In the genomic region with DNA sequence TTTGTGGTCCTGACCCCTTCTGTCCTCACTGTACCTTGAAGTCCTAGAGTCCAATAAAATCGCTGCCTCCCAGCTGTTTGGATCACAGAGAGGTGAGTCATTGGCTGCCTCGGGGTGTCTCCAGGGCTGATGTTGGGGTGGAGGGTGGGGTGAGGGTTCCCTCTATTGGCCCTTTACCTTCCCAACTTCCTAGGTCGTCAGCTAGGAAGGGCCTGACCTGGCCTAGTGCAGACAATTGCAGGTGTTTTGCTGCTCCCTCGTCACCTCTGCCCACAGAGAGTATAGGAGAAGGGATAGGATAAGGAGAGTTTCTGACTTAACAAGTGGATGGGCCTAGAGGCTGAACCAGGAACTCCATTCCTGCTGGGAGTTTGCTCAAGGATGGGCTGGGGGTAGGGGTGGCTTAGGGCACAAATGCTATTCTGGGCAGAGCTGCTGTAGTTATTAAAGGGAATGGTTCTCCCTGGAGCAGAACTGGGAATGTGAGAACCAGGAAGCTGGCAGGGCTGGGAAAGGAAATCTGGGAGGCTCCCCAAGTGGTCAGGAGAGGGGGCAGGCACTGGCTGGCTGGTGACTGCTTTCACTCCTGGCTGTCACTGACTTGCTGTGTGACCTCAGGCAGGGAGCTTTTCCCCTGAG, we compare ENCODE assay signal across 8 cellular contexts. TPM values are rescaled to one million over a fixed set of nuclear protein-coding genes. Genes with fewer than 3 reads are reported as not detected.
DNase-seq lines count a peak whose midpoint lies in the region; ATAC-seq, FAIRE-seq and TF ChIP-seq lines count a peak whose summit lies in the region.

No MANE protein-coding gene starts in this region.

- H3K9me3 Mint-ChIP-seq in CD8-positive, alpha-beta T cell: no peaks in the 10 kb centered on the region
- H3K9me3 Mint-ChIP-seq in HFFc6: no peaks in the 10 kb centered on the region
- H3K9me3 Mint-ChIP-seq in activated T-helper 1 cell treated with anti-CD3 and anti-CD28 coated beads, Interleukin-12 subunit alpha, Interleukin-12 subunit beta, Interleukin-2, Interleukin-4 antibody, amounts not matched to agents 30 ng/mL and 10 ng/mL and 1 ng/mL, durations not matched to agents 14 hours and 24 hours and 36 hours: no peaks in the 10 kb centered on the region

- peak in 1 of 7 experiments; percentile 42 for DNase-seq in CD8-positive, alpha-beta T cell
- DNase-seq in HFFc6 (peak; percentile 65), heart right ventricle (peak; percentile 41 to 60), sigmoid colon (no peak), RCC 7860 (ENCODE audit: low spot score) (no peak)
- no peak for DNase-seq in activated T-helper 1 cell treated with anti-CD3 and anti-CD28 coated beads, Interleukin-12 subunit alpha, Interleukin-12 subunit beta, Interleukin-2, Interleukin-4 antibody, amounts not matched to agents 30 ng/mL and 10 ng/mL and 1 ng/mL, durations not matched to agents 14 hours and 24 hours and 36 hours (ENCODE audit: low spot score)

- H3K4me3 ChIP-seq in CD8-positive, alpha-beta T cell (ENCODE audit: low read depth, low read length): no peak overlapping the region
- H3K4me3 ChIP-seq in heart right ventricle (peak overlapping the region; percentile 58 to 91 (median 79)), sigmoid colon (peak overlapping the region in 2 of 4 donors; percentile 88 to 94)

- TF ChIP-seq CTCF in CD8-positive, alpha-beta T cell (IDR thresholded peaks at IDR 0.05): no peak
- TF ChIP-seq CTCF in HFFc6 (IDR thresholded peaks at IDR 0.05): peak; percentile 64
- no peak for TF ChIP-seq CTCF in heart right ventricle (IDR thresholded peaks at IDR 0.05)
- peak in 2 of 4 experiments; percentile 20 to 27 for TF ChIP-seq CTCF in sigmoid colon (IDR thresholded peaks at IDR 0.05)

- H3K36me3 ChIP-seq in CD8-positive, alpha-beta T cell (ENCODE audit: insufficient read depth, low read length): no peaks in the 10 kb centered on the region
- H3K36me3 ChIP-seq in heart right ventricle (peaks cover 0 to 4% (median 0%) of the 10 kb centered on the region in 9 donors), sigmoid colon (no peaks in the 10 kb centered on the region)

- TF ChIP-seq EP300 in sigmoid colon (IDR thresholded peaks at IDR 0.05): no peak

- no peak for TF ChIP-seq POLR2A in sigmoid colon (IDR thresholded peaks at IDR 0.05)

- H3K27ac ChIP-seq in CD8-positive, alpha-beta T cell (ENCODE audit: low read depth, low read length): no peak overlapping the region
- H3K27ac ChIP-seq in heart right ventricle (peak overlapping the region; percentile 98 to 100 (median 100)), sigmoid colon (peak overlapping the region; percentile 99 to 100 (median 100))

- FAIRE-seq in RCC 7860 (lab: Jason Lieb, UNC): no peak

- intact Hi-C loops in CD8-positive, alpha-beta T cell (cut with DNase I, micrococcal nuclease): loop anchor here (2.0 to 10.0 kb wide), 2 partner anchors 403 to 711 kb away; a partner anchor contains a TSS
- intact Hi-C loops in activated T-helper 1 cell treated with anti-CD3 and anti-CD28 coated beads, Interleukin-12 subunit alpha, Interleukin-12 subunit beta, Interleukin-2, Interleukin-4 antibody, amounts not matched to agents 30 ng/mL and 10 ng/mL and 1 ng/mL, durations not matched to agents 14 hours and 24 hours and 36 hours (cut with micrococcal nuclease): loop anchor here (2.0 to 10.0 kb wide), 4 partner anchors 13 to 711 kb away; a partner anchor contains a TSS
- intact Hi-C loops in heart right ventricle (cut with DNase I): loop anchor here in 9 of 10 donors (2.0 to 10.0 kb wide), 11 partner anchors 29 to 393 kb away; a partner anchor contains a TSS
- intact Hi-C loops in sigmoid colon (cut with DNase I): loop anchor here (5.0 kb wide), 1 partner anchor 163 kb away; no protein-coding TSS in a partner anchor

- H3K4me1 ChIP-seq in CD8-positive, alpha-beta T cell (ENCODE audit: insufficient read depth, low read length): peaks cover 20% of the 10 kb centered on the region
- H3K4me1 ChIP-seq in heart right ventricle (peaks cover 5 to 62% (median 48%) of the 10 kb centered on the region in 9 donors), sigmoid colon (peaks cover 0 to 38% (median 31%) of the 10 kb centered on the region in 4 donors)

- H3K4me1 Mint-ChIP-seq in CD8-positive, alpha-beta T cell (ENCODE audit: low read depth): peaks cover 26% of the 10 kb centered on the region
- H3K4me1 Mint-ChIP-seq in HFFc6 (ENCODE audit: low read depth): peaks cover 50% of the 10 kb centered on the region
- peaks cover 55% of the 10 kb centered on the region for H3K4me1 Mint-ChIP-seq in activated T-helper 1 cell treated with anti-CD3 and anti-CD28 coated beads, Interleukin-12 subunit alpha, Interleukin-12 subunit beta, Interleukin-2, Interleukin-4 antibody, amounts not matched to agents 30 ng/mL and 10 ng/mL and 1 ng/mL, durations not matched to agents 14 hours and 24 hours and 36 hours (ENCODE audit: low read depth)

- H3K4me3 Mint-ChIP-seq in CD8-positive, alpha-beta T cell: peak overlapping the region; percentile 89
- peak overlapping the region; percentile 96 for H3K4me3 Mint-ChIP-seq in HFFc6
- H3K4me3 Mint-ChIP-seq in activated T-helper 1 cell treated with anti-CD3 and anti-CD28 coated beads, Interleukin-12 subunit alpha, Interleukin-12 subunit beta, Interleukin-2, Interleukin-4 antibody, amounts not matched to agents 30 ng/mL and 10 ng/mL and 1 ng/mL, durations not matched to agents 14 hours and 24 hours and 36 hours: peak overlapping the region; percentile 86

- POLR2A ChIA-PET in CD8-positive, alpha-beta T cell (lab: Charles Lee): no interaction called here

- 23 to 24% methylated on average over 4 of the region's 4 CpGs for WGBS in heart right ventricle, 2 donors
- WGBS in sigmoid colon, 2 donors: 4 to 37% methylated on average over 4 of the region's 4 CpGs

- CTCF ChIA-PET in CD8-positive, alpha-beta T cell (lab: Charles Lee): interaction anchor here (0.9 to 2.2 kb wide), 3 partner anchors 167 to 393 kb away, joined by 4 to 11 read pairs (median 5); no protein-coding TSS in a partner anchor

- no peaks in the 10 kb centered on the region for H3K27me3 ChIP-seq in CD8-positive, alpha-beta T cell (ENCODE audit: insufficient read depth, low read length)
- no peaks in the 10 kb centered on the region for H3K27me3 ChIP-seq in heart right ventricle
- no peaks in the 10 kb centered on the region for H3K27me3 ChIP-seq in sigmoid colon

- H3K36me3 Mint-ChIP-seq in CD8-positive, alpha-beta T cell: peaks cover 8% of the 10 kb centered on the region
- peaks cover 3% of the 10 kb centered on the region; the same call in 1 of the 2 replicates for H3K36me3 Mint-ChIP-seq in HFFc6 (ENCODE audit: low read depth)
- no peaks in the 10 kb centered on the region for H3K36me3 Mint-ChIP-seq in activated T-helper 1 cell treated with anti-CD3 and anti-CD28 coated beads, Interleukin-12 subunit alpha, Interleukin-12 subunit beta, Interleukin-2, Interleukin-4 antibody, amounts not matched to agents 30 ng/mL and 10 ng/mL and 1 ng/mL, durations not matched to agents 14 hours and 24 hours and 36 hours (ENCODE audit: low read depth)

- no peak for ATAC-seq in CD8-positive, alpha-beta T cell
- ATAC-seq in heart right ventricle (peak in 6 of 8 donors; percentile 2 to 37 (median 18)), GM18867 (IDR thresholded peaks at IDR 0.05; ENCODE audit: unreplicated experiment) (no peak), HG03354 (IDR thresholded peaks at IDR 0.05; ENCODE audit: poor library complexity, severe bottlenecking, unreplicated experiment) (no peak)

- peak overlapping the region; percentile 95 for H3K27ac Mint-ChIP-seq in CD8-positive, alpha-beta T cell
- H3K27ac Mint-ChIP-seq in HFFc6: peak overlapping the region; percentile 94
- H3K27ac Mint-ChIP-seq in activated T-helper 1 cell treated with anti-CD3 and anti-CD28 coated beads, Interleukin-12 subunit alpha, Interleukin-12 subunit beta, Interleukin-2, Interleukin-4 antibody, amounts not matched to agents 30 ng/mL and 10 ng/mL and 1 ng/mL, durations not matched to agents 14 hours and 24 hours and 36 hours: peak overlapping the region; percentile 87

- H3K27me3 Mint-ChIP-seq in CD8-positive, alpha-beta T cell (ENCODE audit: low read depth): peaks cover 6% of the 10 kb centered on the region
- H3K27me3 Mint-ChIP-seq in HFFc6 (ENCODE audit: insufficient read depth): peaks cover 11% of the 10 kb centered on the region
- H3K27me3 Mint-ChIP-seq in activated T-helper 1 cell treated with anti-CD3 and anti-CD28 coated beads, Interleukin-12 subunit alpha, Interleukin-12 subunit beta, Interleukin-2, Interleukin-4 antibody, amounts not matched to agents 30 ng/mL and 10 ng/mL and 1 ng/mL, durations not matched to agents 14 hours and 24 hours and 36 hours (ENCODE audit: insufficient read depth): peaks cover 22% of the 10 kb centered on the region

- H3K9me3 ChIP-seq in CD8-positive, alpha-beta T cell (ENCODE audit: low read length): no peaks in the 10 kb centered on the region
- H3K9me3 ChIP-seq in heart right ventricle (no peaks in the 10 kb centered on the region), sigmoid colon (no peaks in the 10 kb centered on the region)

RNA-seq across cellular contexts. Expression of a gene that starts 1.4 kb away (rescaled TPM):
- total RNA-seq in CD8-positive, alpha-beta T cell: 100 to 1,000 TPM; 101 to 103 TPM
- total RNA-seq in HFFc6 (2021; fragmentation: NEBNext Ultra II Directional; extraction: Animal tissue kit (Norgen Biotek cat#: 25700)): 10 to 100 TPM; 14.2 to 23.8 (median 21.3) TPM
- 3.2 and 3.5 TPM in 2 replicates for total RNA-seq in activated T-helper 1 cell treated with anti-CD3 and anti-CD28 coated beads, Interleukin-12 subunit alpha, Interleukin-12 subunit beta, Interleukin-2, Interleukin-4 antibody, amounts not matched to agents 30 ng/mL and 10 ng/mL and 1 ng/mL, durations not matched to agents 14 hours and 24 hours and 36 hours
- total RNA-seq in heart right ventricle (100 to 1,000 TPM in 8 of 10 donors, 10 to 100 TPM in 2; 73.4 to 174 (median 136) TPM), sigmoid colon (10 to 100 TPM; 11.5 to 30.4 (median 28.4) TPM)
- polyA plus RNA-seq in heart right ventricle (10 to 100 TPM; 31.7 to 48.8 TPM), sigmoid colon (100 to 1,000 TPM in 1 of 3 donors, 10 to 100 TPM in 2; 38.8 to 252 (median 43.8) TPM)

RNA-seq across cellular contexts. Expression of a gene that starts 28.6 kb away (rescaled TPM):
- total RNA-seq in CD8-positive, alpha-beta T cell: 1 to 10 TPM; 3.3 to 5.2 TPM
- total RNA-seq in HFFc6 (2021; fragmentation: NEBNext Ultra II Directional; extraction: Animal tissue kit (Norgen Biotek cat#: 25700)): 10 to 100 TPM; 22.5 to 28.9 (median 24.9) TPM
- total RNA-seq in activated T-helper 1 cell treated with anti-CD3 and anti-CD28 coated beads, Interleukin-12 subunit alpha, Interleukin-12 subunit beta, Interleukin-2, Interleukin-4 antibody, amounts not matched to agents 30 ng/mL and 10 ng/mL and 1 ng/mL, durations not matched to agents 14 hours and 24 hours and 36 hours: 24.8 and 25.9 TPM in 2 replicates
- total RNA-seq in heart right ventricle (10 to 100 TPM; 11.0 to 20.4 (median 14.1) TPM), sigmoid colon (10 to 100 TPM in 3 of 4 donors, 1 to 10 TPM in 1; 6.9 to 13.8 (median 11.9) TPM)
- polyA plus RNA-seq in heart right ventricle (10 to 100 TPM; 18.6 to 23.8 TPM), sigmoid colon (10 to 100 TPM in 1 of 3 donors, 1 to 10 TPM in 2; 6.6 to 26.8 (median 8.6) TPM)

Comparison
In these comparisons a context has a peak if more than half of its experiments do, and no peak if none do; other contexts are left out.
1. ATAC-seq: peak in heart right ventricle (6 of 8); none in CD8-positive, alpha-beta T cell (single experiment), GM18867 (single experiment) and HG03354 (single experiment).
2. DNase-seq: peak in HFFc6 (single experiment) and heart right ventricle (2 of 2); none in activated T-helper 1 cell treated with anti-CD3 and anti-CD28 coated beads, Interleukin-12 subunit alpha, Interleukin-12 subunit beta, Interleukin-2, Interleukin-4 antibody, amounts not matched to agents 30 ng/mL and 10 ng/mL and 1 ng/mL, durations not matched to agents 14 hours and 24 hours and 36 hours (single experiment), sigmoid colon (single experiment) and RCC 7860 (single experiment).
3. Peak in every context shown above with its lines, with median percentiles within 50 percentile points of each other: H3K27ac Mint-ChIP-seq and H3K4me3 Mint-ChIP-seq.